ENCODE assay signal across 1 cellular context in the genomic region with DNA sequence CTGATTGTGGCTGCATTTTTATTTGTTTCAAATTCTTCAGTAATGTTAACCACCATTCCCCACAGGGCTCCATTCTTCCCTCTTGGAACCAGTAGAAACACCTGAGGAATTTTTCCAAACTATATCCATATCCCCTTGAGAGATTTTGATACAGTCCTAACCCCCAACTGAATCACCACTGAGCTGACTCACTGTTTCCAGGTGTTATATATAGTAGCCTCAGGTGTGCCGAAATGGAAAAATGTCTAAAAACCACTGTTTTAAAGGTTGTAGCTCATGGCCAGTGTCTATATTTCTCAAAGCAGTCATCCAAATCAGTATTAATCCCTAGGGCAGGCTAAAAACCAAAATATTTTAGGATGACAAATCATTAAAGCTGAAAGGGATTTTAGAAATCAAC.
TF ChIP-seq lines count a peak whose summit lies in the region.

No MANE protein-coding gene starts in this region.

TF ChIP-seq in WTC11, 78 proteins besides CTCF, POLR2A, EP300 and RAD21 (continued from another document):
- no peak for TF ChIP-seq E2F4 (CRISPR knock-in tag; IDR thresholded peaks at IDR 0.05; ENCODE audit: borderline replicate concordance, low read depth)
- TF ChIP-seq, protein P1, sequence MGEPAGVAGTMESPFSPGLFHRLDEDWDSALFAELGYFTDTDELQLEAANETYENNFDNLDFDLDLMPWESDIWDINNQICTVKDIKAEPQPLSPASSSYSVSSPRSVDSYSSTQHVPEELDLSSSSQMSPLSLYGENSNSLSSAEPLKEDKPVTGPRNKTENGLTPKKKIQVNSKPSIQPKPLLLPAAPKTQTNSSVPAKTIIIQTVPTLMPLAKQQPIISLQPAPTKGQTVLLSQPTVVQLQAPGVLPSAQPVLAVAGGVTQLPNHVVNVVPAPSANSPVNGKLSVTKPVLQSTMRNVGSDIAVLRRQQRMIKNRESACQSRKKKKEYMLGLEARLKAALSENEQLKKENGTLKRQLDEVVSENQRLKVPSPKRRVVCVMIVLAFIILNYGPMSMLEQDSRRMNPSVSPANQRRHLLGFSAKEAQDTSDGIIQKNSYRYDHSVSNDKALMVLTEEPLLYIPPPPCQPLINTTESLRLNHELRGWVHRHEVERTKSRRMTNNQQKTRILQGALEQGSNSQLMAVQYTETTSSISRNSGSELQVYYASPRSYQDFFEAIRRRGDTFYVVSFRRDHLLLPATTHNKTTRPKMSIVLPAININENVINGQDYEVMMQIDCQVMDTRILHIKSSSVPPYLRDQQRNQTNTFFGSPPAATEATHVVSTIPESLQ (CRISPR knock-in tag; IDR thresholded peaks at IDR 0.05) = no peak
- TF ChIP-seq EMX1 (CRISPR knock-in tag; IDR thresholded peaks at IDR 0.05) = no peak
